In the genomic region with DNA sequence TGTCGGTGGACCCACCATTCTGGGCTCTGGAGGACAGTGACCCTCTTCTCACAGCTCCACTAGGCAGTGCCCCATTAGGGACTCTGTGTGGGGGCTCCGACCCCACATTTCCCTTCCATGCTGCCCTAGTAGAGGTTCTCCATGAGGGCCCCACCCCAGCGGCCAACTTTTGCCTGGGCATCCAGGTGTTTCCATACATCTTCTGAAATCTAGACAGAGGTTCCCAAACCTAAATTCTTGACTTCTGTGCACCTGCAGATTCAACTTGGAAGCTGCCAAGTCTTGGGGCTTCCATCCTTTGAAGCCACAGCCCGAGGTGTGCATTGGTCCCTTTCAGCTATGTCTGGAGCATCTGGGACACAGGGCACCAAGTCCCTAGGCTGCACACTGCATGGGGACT, we compare ENCODE assay signal across 14 cellular contexts. TPM values are rescaled to one million over a fixed set of nuclear protein-coding genes. Genes with fewer than 3 reads are reported as not detected.
"Had no signal": no experiment of that assay in that cellular context is flagged by ENCODE, and none has a peak within 500 bp of the region (broad histone marks: within the 10 kb centered on the region; RNA-seq: fewer than 3 reads in every experiment).

No MANE protein-coding gene starts in this region.

RNA-seq across cellular contexts. Expression of gene HTR3B, which starts 25.1 kb away (rescaled TPM):
- total RNA-seq: activated CD4-positive, alpha-beta memory T cell treated with anti-CD3 and anti-CD28 coated beads for 36 hours; activated CD4-positive, alpha-beta memory T cell treated with anti-CD3 and anti-CD28 coated beads, Interleukin-2, amount 10 ng/mL, durations not matched to agents 7 days and 5 days; activated CD4-positive, alpha-beta T cell treated with anti-CD3 and anti-CD28 coated beads for 36 hours; activated CD4-positive, alpha-beta T cell treated with anti-CD3 and anti-CD28 coated beads, Interleukin-2, amount 10 ng/mL, durations not matched to agents 24 days and 14 days; activated CD4-positive, alpha-beta T cell treated with anti-CD3 and anti-CD28 coated beads, Interleukin-2, amount 10 ng/mL, durations not matched to agents 7 days and 5 days; activated CD8-positive, alpha-beta memory T cell treated with anti-CD3 and anti-CD28 coated beads for 36 hours; activated CD8-positive, alpha-beta memory T cell treated with anti-CD3 and anti-CD28 coated beads, Interleukin-2, amount 10 ng/mL, durations not matched to agents 7 days and 5 days; activated CD8-positive, alpha-beta T cell treated with anti-CD3 and anti-CD28 coated beads for 36 hours; activated CD8-positive, alpha-beta T cell treated with anti-CD3 and anti-CD28 coated beads, Interleukin-2, amount 10 ng/mL, durations not matched to agents 7 days and 5 days; T-cell; T-helper 1 cell treated with Interleukin-12 subunit alpha and Interleukin-12 subunit beta and Interleukin-4 antibody, amounts not matched to agents 30 ng/mL and 1 ng/mL, for 36 hours; T-helper 17 cell; T-helper 2 cell treated with Interferon-gamma antibody and Interleukin-4, amounts not matched to agents 100 ng/mL and 5 ng/mL, for 36 hours; WTC11 had no signal
